ENCODE assay signal across 10 cellular contexts in the genomic region with DNA sequence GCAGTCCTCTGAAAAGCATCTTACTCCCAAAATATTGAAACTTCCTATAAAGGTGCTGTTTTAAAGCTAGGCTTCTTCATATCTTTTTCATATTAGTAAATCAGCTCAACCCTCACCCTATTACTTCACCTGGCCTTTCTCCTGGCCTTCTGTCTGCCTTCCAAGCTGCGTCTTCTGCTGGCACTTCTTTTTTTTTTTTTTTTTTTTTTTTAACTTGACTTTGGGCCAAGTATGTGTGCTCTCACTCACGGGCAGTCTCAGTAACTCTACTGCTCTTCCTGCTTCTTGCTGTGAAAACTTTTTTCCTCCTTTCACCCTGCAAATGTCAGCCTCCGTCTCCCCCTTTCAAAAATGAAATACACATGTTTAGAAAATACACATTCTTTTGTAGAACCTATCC.
DNase-seq lines count a peak whose midpoint lies in the region; ATAC-seq and TF ChIP-seq lines count a peak whose summit lies in the region.
"Had no signal": no experiment of that assay in that cellular context is flagged by ENCODE, and none has a peak within 500 bp of the region (broad histone marks: within the 10 kb centered on the region; RNA-seq: fewer than 3 reads in every experiment).

No MANE protein-coding gene starts in this region.

- TF ChIP-seq CTCF in 22Rv1 (IDR thresholded peaks at IDR 0.05): no peak

- POLR2A ChIA-PET in HEK293T (lab: Yijun Ruan, JAX): no interaction called here

- peak overlapping the region; percentile 51 for H3K27ac ChIP-seq in 22Rv1

- CTCF ChIA-PET in HEK293T (lab: Yijun Ruan, JAX): interaction anchor here (0.8 kb wide), 1 partner anchor 25 kb away, joined by 3 read pairs; no protein-coding TSS in a partner anchor

- ATAC-seq in GM19397 (IDR thresholded peaks at IDR 0.05; ENCODE audit: unreplicated experiment) (no peak), HG03159 (IDR thresholded peaks at IDR 0.05; ENCODE audit: unreplicated experiment) (no peak), HG02870 (IDR thresholded peaks at IDR 0.05; ENCODE audit: unreplicated experiment) (no peak)

- DNase-seq in HEK293T (ENCODE audit: extremely low spot score): no peak
- peak; percentile 58 for DNase-seq in astrocyte of the hippocampus (ENCODE audit: low read depth, low spot score)
- DNase-seq in iris pigment epithelial cell (ENCODE audit: low read depth): peak; percentile 58
- no peak for DNase-seq in SIG-M5 treated with dmso at 0.1 percent for 504 hours (lab: John Stamatoyannopoulos, UW; ENCODE audit: unreplicated experiment)
- DNase-seq: CD4-positive, alpha-beta memory T cell; effector CD8-positive, alpha-beta T cell had no signal

TF ChIP-seq in HEK293T, 16 proteins besides CTCF, POLR2A, EP300 and RAD21:
- TF ChIP-seq ZNF384 (IDR thresholded peaks at IDR 0.05) (peak; percentile 82), ARNT (IDR thresholded peaks at IDR 0.05) (no peak)

Comparison
In these comparisons a context has a peak if more than half of its experiments do, and no peak if none do; other contexts are left out.
1. DNase-seq: peak in astrocyte of the hippocampus (single experiment) and iris pigment epithelial cell (single experiment); none in HEK293T (single experiment) and SIG-M5 treated with dmso at 0.1 percent for 504 hours (single experiment).